14 cellular contexts compared by ENCODE assay signal in the genomic region with DNA sequence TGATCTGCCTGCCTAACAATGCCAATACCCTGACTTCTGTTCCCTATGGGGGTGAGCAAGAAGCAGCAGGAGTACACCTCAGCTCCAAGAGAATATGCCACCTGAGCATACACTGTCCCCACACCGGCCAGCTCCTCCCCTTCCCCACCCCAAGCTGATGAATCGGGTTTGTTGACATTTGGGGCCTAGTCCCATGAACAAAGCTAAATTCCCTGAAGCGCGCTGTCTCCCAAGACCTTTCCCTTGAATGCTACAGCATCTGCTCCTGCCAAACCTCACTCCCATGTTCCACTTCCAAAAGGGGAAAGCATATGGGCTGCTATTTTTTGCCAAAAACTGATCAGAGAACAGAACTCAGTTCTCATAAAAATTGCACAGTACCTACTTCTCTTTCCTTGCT.
DNase-seq lines count a peak whose midpoint lies in the region; ATAC-seq and TF ChIP-seq lines count a peak whose summit lies in the region.
"Had no signal": no experiment of that assay in that cellular context is flagged by ENCODE, and none has a peak within 500 bp of the region (broad histone marks: within the 10 kb centered on the region; RNA-seq: fewer than 3 reads in every experiment).

No MANE protein-coding gene starts in this region.

- H3K4me1 Mint-ChIP-seq in endodermal cell, result peaks cover 50% of the 10 kb centered on the region

- no peaks in the 10 kb centered on the region for H3K9me3 Mint-ChIP-seq in endodermal cell
- H3K9me3 Mint-ChIP-seq: activated naive CD4-positive, alpha-beta T cell treated with anti-CD3 and anti-CD28 coated beads, Interleukin-2, amount 50 U/mL, for 72 hours; T-helper 1 cell treated with Interleukin-12 subunit alpha and Interleukin-12 subunit beta and Interleukin-4 antibody, amounts not matched to agents 30 μg/mL and 1 μg/mL, for 36 hours had no signal

- H3K9me3 ChIP-seq in endodermal cell (ENCODE audit: control insufficient read depth, low read length) (peaks cover 6% of the 10 kb centered on the region), parathyroid adenoma (ENCODE audit: control insufficient read depth, low read length) (no peaks in the 10 kb centered on the region)
- H3K9me3 ChIP-seq: BLaER1 had no signal

- WGBS in endodermal cell (ENCODE audit: insufficient coverage in 1 of 2, insufficient read length in 1 of 2), 2 experiments, result 78% methylated on average over 4 of the region's 4 CpGs; no CpG with 5 or more reads in 1 of the 2 experiments

- H3K4me1 ChIP-seq in endodermal cell (ENCODE audit: control insufficient read depth, insufficient read depth, low read length), result peaks cover 20% of the 10 kb centered on the region
- H3K4me1 ChIP-seq in parathyroid adenoma, result peaks cover 6% of the 10 kb centered on the region
- H3K4me1 ChIP-seq: BLaER1 had no signal

- no peaks in the 10 kb centered on the region for H3K36me3 ChIP-seq in endodermal cell (ENCODE audit: control insufficient read depth, insufficient read depth, low read length)
- H3K36me3 ChIP-seq in parathyroid adenoma (ENCODE audit: control insufficient read depth, insufficient read depth, low read length), result no peaks in the 10 kb centered on the region
- H3K36me3 ChIP-seq: BLaER1, cardiac muscle cell had no signal

- peaks cover 7% of the 10 kb centered on the region for H3K36me3 Mint-ChIP-seq in endodermal cell (ENCODE audit: low read depth)
- H3K36me3 Mint-ChIP-seq: activated naive CD4-positive, alpha-beta T cell treated with anti-CD3 and anti-CD28 coated beads, Interleukin-2, amount 50 U/mL, for 72 hours had no signal

- no peak for ATAC-seq in HG03354 (IDR thresholded peaks at IDR 0.05; ENCODE audit: poor library complexity, severe bottlenecking, unreplicated experiment)
- ATAC-seq in HG02970 (IDR thresholded peaks at IDR 0.05; ENCODE audit: low FRiP score, unreplicated experiment), result no peak
- ATAC-seq: activated naive CD4-positive, alpha-beta T cell treated with anti-CD3 and anti-CD28 coated beads, Interleukin-2, amount 50 U/mL, for 72 hours had no signal

- TF ChIP-seq CTCF in endodermal cell (conservative IDR thresholded peaks at IDR 0.05) (no peak), parathyroid adenoma (IDR thresholded peaks at IDR 0.05) (no peak)

- H3K4me3 Mint-ChIP-seq in endodermal cell, result no peak overlapping the region
- H3K4me3 Mint-ChIP-seq: T-helper 1 cell treated with Interleukin-12 subunit alpha and Interleukin-12 subunit beta and Interleukin-4 antibody, amounts not matched to agents 30 μg/mL and 1 μg/mL, for 36 hours had no signal

- H3K79me2 ChIP-seq in parathyroid adenoma, result no peaks in the 10 kb centered on the region

- DNase-seq in ELF-1 (ENCODE audit: low read depth, low spot score) (peak; percentile 53), NCI-H2171 (lab: John Stamatoyannopoulos, UW) (peak; percentile 70), endodermal cell (peak; percentile 58), 8988T (no peak)
- DNase-seq: NCI-H82; RPMI8226; stimulated activated CD4-positive, alpha-beta T cell treated with anti-CD3 and anti-CD28 coated beads, Interleukin-15, amount 100 ng/mL, for 24 hours had no signal

- H3K27ac Mint-ChIP-seq in endodermal cell, result peak overlapping the region; percentile 87
- H3K27ac Mint-ChIP-seq: activated naive CD4-positive, alpha-beta T cell treated with anti-CD3 and anti-CD28 coated beads, Interleukin-2, amount 50 U/mL, for 72 hours; T-helper 1 cell treated with Interleukin-12 subunit alpha and Interleukin-12 subunit beta and Interleukin-4 antibody, amounts not matched to agents 30 μg/mL and 1 μg/mL, for 36 hours had no signal

- H3K9ac ChIP-seq in endodermal cell (ENCODE audit: extremely low read depth, low read length, poor library complexity, severe bottlenecking) (no peak overlapping the region), parathyroid adenoma (no peak overlapping the region)
- H3K9ac ChIP-seq: BLaER1 had no signal

- peak overlapping the region; percentile 28 for H2AFZ ChIP-seq in parathyroid adenoma

- H3K4me3 ChIP-seq in endodermal cell (ENCODE audit: low read length) (no peak overlapping the region), parathyroid adenoma (ENCODE audit: low read depth, low read length) (no peak overlapping the region)
- H3K4me3 ChIP-seq: BLaER1, cardiac muscle cell had no signal

- no peak overlapping the region for H3K4me2 ChIP-seq in parathyroid adenoma (ENCODE audit: low read length)
- H3K4me2 ChIP-seq: BLaER1 had no signal

- H3K27me3 Mint-ChIP-seq in endodermal cell (ENCODE audit: insufficient read depth), result no peaks in the 10 kb centered on the region

- H3K27me3 ChIP-seq in endodermal cell (ENCODE audit: control insufficient read depth, insufficient read depth, low read length, poor library complexity, severe bottlenecking) (no peaks in the 10 kb centered on the region), parathyroid adenoma (ENCODE audit: control insufficient read depth, insufficient read depth, low read length) (no peaks in the 10 kb centered on the region)
- H3K27me3 ChIP-seq: BLaER1, cardiac muscle cell had no signal

- H3K27ac ChIP-seq in endodermal cell (ENCODE audit: low read depth, low read length) (no peak overlapping the region), parathyroid adenoma (no peak overlapping the region)
- H3K27ac ChIP-seq: BLaER1, cardiac muscle cell had no signal
